ENCODE assay signal across 22 cellular contexts in genomic region chr20:18279231-18279630, GRCh38. TPM values are rescaled to one million over a fixed set of nuclear protein-coding genes. Genes with fewer than 3 reads are reported as not detected.
DNase-seq lines count a peak whose midpoint lies in the region; ATAC-seq, FAIRE-seq and TF ChIP-seq lines count a peak whose summit lies in the region.
"Had no signal": no experiment of that assay in that cellular context is flagged by ENCODE, and none has a peak within 500 bp of the region (broad histone marks: within the 10 kb centered on the region; RNA-seq: fewer than 3 reads in every experiment).

No MANE protein-coding gene starts in this region.

- H3K27ac ChIP-seq in A673 (ENCODE audit: low read depth, low read length, poor library complexity, severe bottlenecking), result no peak overlapping the region
- H3K27ac ChIP-seq: coronary artery, esophagus squamous epithelium, tibial artery had no signal

- CTCF ChIA-PET in activated CD8-positive, alpha-beta memory T cell treated with anti-CD3 and anti-CD28 coated beads, Interleukin-2, amount 10 ng/mL, durations not matched to agents 7 days and 5 days (lab: Charles Lee), result interaction anchor here (1.3 kb wide), 1 partner anchor 9 kb away, joined by 4 read pairs; the partner anchor contains the start of gene ZNF133
- CTCF ChIA-PET in A673 (lab: Charles Lee), result interaction anchor here (0.6 kb wide), 1 partner anchor 773 kb away, joined by 3 read pairs; no protein-coding TSS in a partner anchor

- H3K9me3 ChIP-seq in A673 (ENCODE audit: low read depth, low read length, poor library complexity, severe bottlenecking), result no peaks in the 10 kb centered on the region

- H3K4me3 ChIP-seq in AG09309 (ENCODE audit: control insufficient read depth, low read depth, low read length), result no peak overlapping the region
- H3K4me3 ChIP-seq in bronchial epithelial cell (ENCODE audit: low read depth, low read length), result no peak overlapping the region
- H3K4me3 ChIP-seq in A673 (ENCODE audit: low read depth, low read length, poor library complexity, severe bottlenecking), result no peak overlapping the region
- H3K4me3 ChIP-seq: coronary artery, esophagus squamous epithelium, tibial artery had no signal

- no peak overlapping the region for H3K4me3 Mint-ChIP-seq in activated CD8-positive, alpha-beta memory T cell treated with anti-CD3 and anti-CD28 coated beads, Interleukin-2, amount 10 ng/mL, durations not matched to agents 7 days and 5 days
- H3K4me3 Mint-ChIP-seq: CD4-positive, CD25-positive, alpha-beta regulatory T cell; T-cell had no signal

- intact Hi-C loops in A673 (cut with micrococcal nuclease; ENCODE audit: unreplicated experiment), result loop anchor here (5.0 kb wide), 2 partner anchors 282 to 777 kb away; no protein-coding TSS in a partner anchor

- no TSS peak for BruUV-seq in A673 (replicated peaks; lab: Mats Ljungman, UMichigan)

- H3K27me3 Mint-ChIP-seq in activated CD8-positive, alpha-beta memory T cell treated with anti-CD3 and anti-CD28 coated beads, Interleukin-2, amount 10 ng/mL, durations not matched to agents 7 days and 5 days, result peaks cover 58% of the 10 kb centered on the region

- DNase-seq in AG09309 (ENCODE audit: low read depth) (peak; percentile 11), EL (peak; percentile 11), NOMO-1 treated with DMSO at 0.1 percent for 48 hours (lab: John Stamatoyannopoulos, UW; ENCODE audit: unreplicated experiment) (peak; percentile 77), bronchial epithelial cell (ENCODE audit: low read depth) (peak; percentile 47), NCI-H524 treated with DMSO at 0.1 percent for 48 hours (lab: John Stamatoyannopoulos, UW) (no peak), A673 (ENCODE audit: low spot score) (no peak)
- no peak for DNase-seq in activated CD8-positive, alpha-beta memory T cell treated with anti-CD3 and anti-CD28 coated beads, Interleukin-2, amount 10 ng/mL, durations not matched to agents 7 days and 5 days
- DNase-seq: activated effector memory CD4-positive, alpha-beta T cell treated with Interleukin-2 at 50 U/mL for 16 hours; CD4-positive, CD25-positive, alpha-beta regulatory T cell; DMS 273 treated with DMSO at 0.1 percent for 48 hours; esophagus squamous epithelium; NCI-H1417 treated with DMSO at 0.1 percent for 48 hours; NCI-H524; nucleus accumbens; small intestine; stimulated activated CD4-positive, alpha-beta T cell treated with anti-CD3 and anti-CD28 coated beads, Interleukin-2, amount 100 ng/mL, for 48 hours; stimulated activated naive CD4-positive, alpha-beta T cell treated with Interleukin-2 at 50 U/mL for 16 hours; T-cell; tibial artery had no signal

- no peak for FAIRE-seq in bronchial epithelial cell (lab: Jason Lieb, UNC)
- FAIRE-seq: small intestine had no signal

- TF ChIP-seq CTCF in AG09309 (IDR thresholded peaks at IDR 0.05; ENCODE audit: control insufficient read depth, insufficient read depth, low read depth, low read length, missing control alignments), result no peak
- TF ChIP-seq CTCF in bronchial epithelial cell (IDR thresholded peaks at IDR 0.05; ENCODE audit: insufficient read depth, low read length, severe bottlenecking), result no peak
- TF ChIP-seq CTCF in A673 (conservative IDR thresholded peaks at IDR 0.05; ENCODE audit: low read depth, low read length), result no peak

- no peaks in the 10 kb centered on the region for H3K36me3 ChIP-seq in bronchial epithelial cell (ENCODE audit: control insufficient read depth, insufficient read depth, low read length)
- no peaks in the 10 kb centered on the region for H3K36me3 ChIP-seq in A673 (ENCODE audit: insufficient read depth, low read length, poor library complexity, severe bottlenecking)
- H3K36me3 ChIP-seq: esophagus squamous epithelium, tibial artery had no signal

- H3K36me3 Mint-ChIP-seq in activated CD8-positive, alpha-beta memory T cell treated with anti-CD3 and anti-CD28 coated beads, Interleukin-2, amount 10 ng/mL, durations not matched to agents 7 days and 5 days, result peaks cover 2% of the 10 kb centered on the region
- H3K36me3 Mint-ChIP-seq: CD4-positive, CD25-positive, alpha-beta regulatory T cell; T-cell had no signal

- no peaks in the 10 kb centered on the region for H3K27me3 ChIP-seq in bronchial epithelial cell (ENCODE audit: control insufficient read depth, insufficient read depth, low read length)
- peaks cover 57% of the 10 kb centered on the region for H3K27me3 ChIP-seq in A673 (replicated peaks; ENCODE audit: insufficient read depth, low read depth, low read length, poor library complexity)

- POLR2A ChIA-PET in A673 (lab: Charles Lee; ENCODE audit: low non-redundant PET), result no interaction called here

- no peak for ATAC-seq in activated CD8-positive, alpha-beta memory T cell treated with anti-CD3 and anti-CD28 coated beads, Interleukin-2, amount 10 ng/mL, durations not matched to agents 7 days and 5 days
- ATAC-seq in GM18519 (IDR thresholded peaks at IDR 0.05; ENCODE audit: low FRiP score, unreplicated experiment), result no peak
- ATAC-seq: Right ventricle myocardium inferior, T-cell had no signal

- H3K4me1 ChIP-seq in A673 (ENCODE audit: insufficient read depth, low read length, poor library complexity, severe bottlenecking), result no peaks in the 10 kb centered on the region
- H3K4me1 ChIP-seq: tibial artery had no signal

- peaks cover 6% of the 10 kb centered on the region for H3K4me1 Mint-ChIP-seq in activated CD8-positive, alpha-beta memory T cell treated with anti-CD3 and anti-CD28 coated beads, Interleukin-2, amount 10 ng/mL, durations not matched to agents 7 days and 5 days
- H3K4me1 Mint-ChIP-seq: CD4-positive, CD25-positive, alpha-beta regulatory T cell had no signal

- H3K27ac Mint-ChIP-seq in activated CD8-positive, alpha-beta memory T cell treated with anti-CD3 and anti-CD28 coated beads, Interleukin-2, amount 10 ng/mL, durations not matched to agents 7 days and 5 days, result no peak overlapping the region
- H3K27ac Mint-ChIP-seq: CD4-positive, CD25-positive, alpha-beta regulatory T cell; T-cell had no signal

- H3K9me3 Mint-ChIP-seq in activated CD8-positive, alpha-beta memory T cell treated with anti-CD3 and anti-CD28 coated beads, Interleukin-2, amount 10 ng/mL, durations not matched to agents 7 days and 5 days (ENCODE audit: low read depth), result peaks cover 2% of the 10 kb centered on the region

RNA-seq across cellular contexts. Expression of gene ZNF133, which starts 9.1 kb away (rescaled TPM):
- total RNA-seq in bronchial epithelial cell (30.8 and 33.3 TPM in 2 replicates), A673 (2021) (9.3 and 12.8 TPM in 2 replicates)
- total RNA-seq in activated CD8-positive, alpha-beta memory T cell treated with anti-CD3 and anti-CD28 coated beads, Interleukin-2, amount 10 ng/mL, durations not matched to agents 7 days and 5 days, result 10 to 100 TPM in 1 of 2 experiments, 1 to 10 TPM in 1; 8.3 to 10.3 TPM

Comparison
In these comparisons a context has a peak if more than half of its experiments do, and no peak if none do; other contexts are left out.
1. DNase-seq: peak in AG09309 (single experiment), EL (single experiment), NOMO-1 treated with DMSO at 0.1 percent for 48 hours (single experiment) and bronchial epithelial cell (single experiment); none in activated CD8-positive, alpha-beta memory T cell treated with anti-CD3 and anti-CD28 coated beads, Interleukin-2, amount 10 ng/mL, durations not matched to agents 7 days and 5 days (single experiment), NCI-H524 treated with DMSO at 0.1 percent for 48 hours (single experiment) and A673 (single experiment).